10 cellular contexts compared by ENCODE assay signal in the genomic region with DNA sequence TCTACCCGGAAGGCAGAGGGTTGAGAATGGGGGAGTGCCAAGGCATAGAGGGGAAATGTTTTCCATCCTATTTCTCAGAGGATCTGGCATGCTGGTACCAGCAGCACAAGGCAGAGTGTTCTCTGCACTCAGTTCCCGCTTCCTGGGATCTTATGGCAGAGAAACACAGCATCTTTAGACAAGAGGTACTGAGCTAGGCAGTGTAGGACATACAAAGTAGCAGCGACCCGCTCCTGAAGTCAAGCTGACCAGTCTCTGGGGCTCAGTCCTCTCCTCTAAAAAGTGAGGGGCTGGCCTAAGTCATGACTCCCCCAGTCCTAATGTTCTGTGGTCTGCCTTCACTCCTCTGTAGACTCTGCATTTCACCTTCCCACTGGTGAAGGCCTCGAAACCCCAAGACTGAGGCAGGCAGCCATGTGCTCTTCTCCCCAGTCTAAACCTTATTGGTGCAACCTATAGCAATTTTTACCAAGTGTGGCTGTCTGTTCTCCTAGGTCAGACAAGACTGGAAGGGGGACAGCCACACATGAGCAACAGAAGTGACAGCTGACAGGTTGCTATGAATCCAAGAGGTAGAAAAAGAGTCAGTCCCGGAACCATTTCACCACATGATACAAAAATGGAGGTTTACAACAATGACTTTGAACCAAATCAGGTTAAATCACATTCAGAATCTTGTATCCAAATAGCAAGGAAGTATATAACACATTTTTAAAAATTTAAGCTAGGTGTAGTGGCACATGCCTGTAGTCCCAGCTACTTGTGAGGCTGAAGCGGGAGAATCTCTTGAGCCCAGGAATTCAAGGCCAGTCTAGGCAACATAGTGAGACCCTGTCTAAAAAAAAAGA. TPM values are rescaled to one million over a fixed set of nuclear protein-coding genes. Genes with fewer than 3 reads are reported as not detected.
A peak's percentile ranks its signal among the peaks of the same experiment; 100 is the strongest.
DNase-seq lines count a peak whose midpoint lies in the region; ATAC-seq and TF ChIP-seq lines count a peak whose summit lies in the region.
"Had no signal": no experiment of that assay in that cellular context is flagged by ENCODE, and none has a peak within 500 bp of the region (broad histone marks: within the 10 kb centered on the region; RNA-seq: fewer than 3 reads in every experiment).

No MANE protein-coding gene starts in this region.

- H3K36me3 Mint-ChIP-seq in CD4-positive, alpha-beta T cell (ENCODE audit: low read depth): peaks cover 58% of the 10 kb centered on the region
- peaks cover 44% of the 10 kb centered on the region for H3K36me3 Mint-ChIP-seq in central memory CD8-positive, alpha-beta T cell (ENCODE audit: insufficient read depth)
- H3K36me3 Mint-ChIP-seq in nephron progenitor cell (ENCODE audit: low read depth): peaks cover 10% of the 10 kb centered on the region

- peak overlapping the region; percentile 84 for H3K27ac Mint-ChIP-seq in CD4-positive, alpha-beta T cell
- peak overlapping the region; percentile 91 for H3K27ac Mint-ChIP-seq in central memory CD8-positive, alpha-beta T cell (ENCODE audit: low read depth)
- peak overlapping the region; percentile 83 for H3K27ac Mint-ChIP-seq in nephron progenitor cell

- peaks cover 100% of the 10 kb centered on the region for H3K4me1 Mint-ChIP-seq in CD4-positive, alpha-beta T cell (ENCODE audit: low read depth)
- H3K4me1 Mint-ChIP-seq in central memory CD8-positive, alpha-beta T cell: peaks cover 93% of the 10 kb centered on the region
- peaks cover 44% of the 10 kb centered on the region for H3K4me1 Mint-ChIP-seq in nephron progenitor cell

- no peak for TF ChIP-seq CTCF in CD4-positive, alpha-beta T cell (IDR thresholded peaks at IDR 0.05)
- TF ChIP-seq CTCF in nephron progenitor cell (IDR thresholded peaks at IDR 0.05): no peak

- no peaks in the 10 kb centered on the region for H3K27me3 ChIP-seq in CD4-positive, alpha-beta T cell (ENCODE audit: control insufficient read depth, insufficient read depth, low read length)

- POLR2A ChIA-PET in CD4-positive, alpha-beta T cell (lab: Charles Lee): interaction anchor here (1.1 to 18.5 kb wide), 5 partner anchors 16 to 121 kb away, joined by 3 to 1359 read pairs (median 35); a partner anchor contains a TSS

- no peak for DNase-seq in CD4-positive, alpha-beta T cell
- DNase-seq in KG1 (lab: John Stamatoyannopoulos, UW) (peak; percentile 40), nephron progenitor cell (no peak), NCI-H1092 (lab: John Stamatoyannopoulos, UW) (no peak)
- no peak for DNase-seq in central memory CD8-positive, alpha-beta T cell (ENCODE audit: low spot score in 2 of 2)
- no peak for DNase-seq in effector CD8-positive, alpha-beta T cell (lab: John Stamatoyannopoulos, UW)
- DNase-seq: activated gamma-delta T cell, PC-3 had no signal

- peak overlapping the region; percentile 98 for H3K27ac ChIP-seq in CD4-positive, alpha-beta T cell (ENCODE audit: low read depth, low read length)

- no peaks in the 10 kb centered on the region for H3K27me3 Mint-ChIP-seq in CD4-positive, alpha-beta T cell
- H3K27me3 Mint-ChIP-seq in central memory CD8-positive, alpha-beta T cell: no peaks in the 10 kb centered on the region
- H3K27me3 Mint-ChIP-seq in nephron progenitor cell (ENCODE audit: low read depth, poor library complexity): peaks cover 3% of the 10 kb centered on the region

- H3K9me3 Mint-ChIP-seq in CD4-positive, alpha-beta T cell: no peaks in the 10 kb centered on the region
- H3K9me3 Mint-ChIP-seq in central memory CD8-positive, alpha-beta T cell: no peaks in the 10 kb centered on the region
- no peaks in the 10 kb centered on the region for H3K9me3 Mint-ChIP-seq in nephron progenitor cell

- H3K4me3 Mint-ChIP-seq in CD4-positive, alpha-beta T cell: peak overlapping the region; percentile 90
- H3K4me3 Mint-ChIP-seq in central memory CD8-positive, alpha-beta T cell: peak overlapping the region; percentile 85
- H3K4me3 Mint-ChIP-seq in nephron progenitor cell: no peak overlapping the region

- no peak for ATAC-seq in CD4-positive, alpha-beta T cell (ENCODE audit: poor library complexity)
- ATAC-seq in central memory CD8-positive, alpha-beta T cell (replicated peaks; ENCODE audit: extremely low read depth, poor library complexity, severe bottlenecking): no peak
- no peak for ATAC-seq in GM18519 (IDR thresholded peaks at IDR 0.05; ENCODE audit: low FRiP score, unreplicated experiment)
- no peak for ATAC-seq in HG03159 (IDR thresholded peaks at IDR 0.05; ENCODE audit: unreplicated experiment)
- ATAC-seq: PC-3 had no signal

- H3K9me3 ChIP-seq in CD4-positive, alpha-beta T cell (ENCODE audit: control insufficient read depth, low read length): no peaks in the 10 kb centered on the region

- CTCF ChIA-PET in CD4-positive, alpha-beta T cell (lab: Charles Lee): interaction anchor here (0.9 to 9.0 kb wide), 4 partner anchors 11 to 20 kb away, joined by 3 to 211 read pairs (median 8); a partner anchor contains a TSS

- intact Hi-C loops in CD4-positive, alpha-beta T cell (cut with DNase I, micrococcal nuclease): loop anchor here (1.0 to 10.0 kb wide), 9 partner anchors 11 to 1255 kb away; a partner anchor contains a TSS

RNA-seq across cellular contexts. Expression of a gene that starts 11.4 kb away (rescaled TPM):
- total RNA-seq in CD4-positive, alpha-beta T cell: 10 to 100 TPM; 17.8 to 19.5 TPM

RNA-seq across cellular contexts. Expression of a gene that starts 12.0 kb away (rescaled TPM):
- 10 to 100 TPM; 46.5 to 47.0 TPM for total RNA-seq in CD4-positive, alpha-beta T cell

RNA-seq across cellular contexts. Expression of a gene that starts 59.3 kb away (rescaled TPM):
- under 1 TPM in 1 of 2 experiments, not detected in 1; 0.77 TPM for total RNA-seq in CD4-positive, alpha-beta T cell
- total RNA-seq: PC-3 had no signal
